ENCODE assay signal across 1 cellular context in the genomic region with DNA sequence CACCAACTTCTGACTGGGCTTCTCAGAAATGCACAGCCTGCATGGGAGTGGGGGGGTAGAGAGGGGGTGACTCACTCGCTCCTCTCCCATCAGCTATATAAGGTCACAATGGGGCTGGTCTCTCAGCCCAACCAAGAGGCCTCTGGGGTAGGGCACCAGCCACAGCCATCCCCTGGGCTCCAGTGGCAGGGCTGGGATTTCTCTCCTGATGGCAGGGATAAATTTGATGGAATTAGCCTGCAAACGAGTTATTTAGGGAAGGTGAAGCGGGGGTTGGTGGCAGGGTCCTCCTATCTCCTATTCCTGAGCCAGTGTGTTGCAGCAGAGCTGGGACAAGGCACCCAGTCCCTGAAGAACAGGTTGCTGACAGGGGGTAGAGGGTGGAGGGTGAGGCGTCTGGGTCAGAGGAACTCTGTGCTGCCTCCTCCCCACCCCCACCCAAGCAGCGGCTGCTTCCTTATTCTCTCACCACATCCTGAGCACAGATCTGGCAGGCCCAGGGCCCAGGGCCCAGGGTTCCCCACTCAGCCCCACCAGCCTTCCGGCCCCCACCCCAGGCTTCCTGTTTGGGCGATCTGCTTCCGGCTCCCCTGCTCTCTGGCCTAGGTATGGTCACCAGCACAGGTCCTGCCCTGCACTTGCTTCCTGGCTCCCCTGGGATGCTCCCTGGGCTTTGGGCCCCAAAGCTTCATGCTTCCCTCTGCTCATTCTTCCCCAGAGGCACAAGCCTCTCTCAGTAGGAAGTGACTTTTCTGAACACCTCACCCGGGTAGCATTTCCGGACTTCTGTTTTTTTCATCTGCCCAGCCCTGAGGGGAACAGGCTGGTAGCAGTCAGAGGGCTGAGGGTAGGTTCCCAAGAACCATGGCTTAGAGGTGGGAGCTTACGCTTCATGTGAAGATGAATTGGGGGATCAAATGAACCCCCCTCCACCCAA.
TF ChIP-seq lines count a peak whose summit lies in the region.

No MANE protein-coding gene starts in this region.

TF ChIP-seq in K562, 482 proteins besides CTCF, POLR2A, EP300 and RAD21 (continued from another document and continues in another):
- TF ChIP-seq, protein P1, sequence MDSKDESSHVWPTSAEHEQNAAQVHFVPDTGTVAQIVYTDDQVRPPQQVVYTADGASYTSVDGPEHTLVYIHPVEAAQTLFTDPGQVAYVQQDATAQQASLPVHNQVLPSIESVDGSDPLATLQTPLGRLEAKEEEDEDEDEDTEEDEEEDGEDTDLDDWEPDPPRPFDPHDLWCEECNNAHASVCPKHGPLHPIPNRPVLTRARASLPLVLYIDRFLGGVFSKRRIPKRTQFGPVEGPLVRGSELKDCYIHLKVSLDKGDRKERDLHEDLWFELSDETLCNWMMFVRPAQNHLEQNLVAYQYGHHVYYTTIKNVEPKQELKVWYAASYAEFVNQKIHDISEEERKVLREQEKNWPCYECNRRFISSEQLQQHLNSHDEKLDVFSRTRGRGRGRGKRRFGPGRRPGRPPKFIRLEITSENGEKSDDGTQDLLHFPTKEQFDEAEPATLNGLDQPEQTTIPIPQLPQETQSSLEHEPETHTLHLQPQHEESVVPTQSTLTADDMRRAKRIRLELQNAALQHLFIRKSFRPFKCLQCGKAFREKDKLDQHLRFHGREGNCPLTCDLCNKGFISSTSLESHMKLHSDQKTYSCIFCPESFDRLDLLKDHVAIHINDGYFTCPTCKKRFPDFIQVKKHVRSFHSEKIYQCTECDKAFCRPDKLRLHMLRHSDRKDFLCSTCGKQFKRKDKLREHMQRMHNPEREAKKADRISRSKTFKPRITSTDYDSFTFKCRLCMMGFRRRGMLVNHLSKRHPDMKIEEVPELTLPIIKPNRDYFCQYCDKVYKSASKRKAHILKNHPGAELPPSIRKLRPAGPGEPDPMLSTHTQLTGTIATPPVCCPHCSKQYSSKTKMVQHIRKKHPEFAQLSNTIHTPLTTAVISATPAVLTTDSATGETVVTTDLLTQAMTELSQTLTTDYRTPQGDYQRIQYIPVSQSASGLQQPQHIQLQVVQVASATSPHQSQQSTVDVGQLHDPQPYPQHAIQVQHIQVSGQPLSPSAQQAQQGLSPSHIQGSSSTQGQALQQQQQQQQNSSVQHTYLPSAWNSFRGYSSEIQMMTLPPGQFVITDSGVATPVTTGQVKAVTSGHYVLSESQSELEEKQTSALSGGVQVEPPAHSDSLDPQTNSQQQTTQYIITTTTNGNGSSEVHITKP (IDR thresholded peaks at IDR 0.05; ENCODE audit: partially characterized antibody): peak; percentile 78
- no peak for TF ChIP-seq HIVEP1 (CRISPR knock-in tag; IDR thresholded peaks at IDR 0.05)
- TF ChIP-seq, protein P2, sequence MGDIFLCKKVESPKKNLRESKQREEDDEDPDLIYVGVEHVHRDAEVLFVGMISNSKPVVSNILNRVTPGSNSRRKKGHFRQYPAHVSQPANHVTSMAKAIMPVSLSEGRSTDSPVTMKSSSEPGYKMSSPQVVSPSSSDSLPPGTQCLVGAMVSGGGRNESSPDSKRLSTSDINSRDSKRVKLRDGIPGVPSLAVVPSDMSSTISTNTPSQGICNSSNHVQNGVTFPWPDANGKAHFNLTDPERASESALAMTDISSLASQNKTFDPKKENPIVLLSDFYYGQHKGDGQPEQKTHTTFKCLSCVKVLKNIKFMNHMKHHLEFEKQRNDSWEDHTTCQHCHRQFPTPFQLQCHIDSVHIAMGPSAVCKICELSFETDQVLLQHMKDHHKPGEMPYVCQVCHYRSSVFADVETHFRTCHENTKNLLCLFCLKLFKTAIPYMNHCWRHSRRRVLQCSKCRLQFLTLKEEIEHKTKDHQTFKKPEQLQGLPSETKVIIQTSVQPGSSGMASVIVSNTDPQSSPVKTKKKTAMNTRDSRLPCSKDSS (IDR thresholded peaks at IDR 0.05; ENCODE audit: low read depth, partially characterized antibody): no peak
- no peak for TF ChIP-seq RBM15 (IDR thresholded peaks at IDR 0.05; ENCODE audit: insufficient read depth, low read length)
- TF ChIP-seq RCOR1 (IDR thresholded peaks at IDR 0.05; ENCODE audit: borderline replicate concordance in 1 of 2, low read depth in 2 of 2, low read length in 2 of 2): peak; percentile 8 to 62; a peak in 1 of 4 replicates
- TF ChIP-seq, protein P3, sequence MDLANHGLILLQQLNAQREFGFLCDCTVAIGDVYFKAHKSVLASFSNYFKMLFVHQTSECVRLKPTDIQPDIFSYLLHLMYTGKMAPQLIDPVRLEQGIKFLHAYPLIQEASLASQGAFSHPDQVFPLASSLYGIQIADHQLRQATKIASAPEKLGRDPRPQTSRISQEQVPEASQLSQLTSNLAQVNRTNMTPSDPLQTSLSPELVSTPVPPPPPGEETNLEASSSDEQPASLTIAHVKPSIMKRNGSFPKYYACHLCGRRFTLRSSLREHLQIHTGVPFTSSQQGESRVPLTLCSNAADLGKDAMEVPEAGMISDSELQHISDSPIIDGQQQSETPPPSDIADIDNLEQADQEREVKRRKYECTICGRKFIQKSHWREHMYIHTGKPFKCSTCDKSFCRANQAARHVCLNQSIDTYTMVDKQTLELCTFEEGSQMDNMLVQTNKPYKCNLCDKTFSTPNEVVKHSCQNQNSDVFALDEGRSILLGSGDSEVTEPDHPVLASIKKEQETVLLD (IDR thresholded peaks at IDR 0.05): 0 out of 2 replicates have a peak, but pooled peaks have one; percentile 35
- TF ChIP-seq MCM7 (IDR thresholded peaks at IDR 0.05): no peak
- 0 out of 2 replicates have a peak, but pooled peaks have one; percentile 45 for TF ChIP-seq RHOXF2B (CRISPR knock-in tag; conservative IDR thresholded peaks at IDR 0.05)
- peak in 1 of 2 experiments; percentile 48; a peak in 2 of 4 replicates for TF ChIP-seq HDAC1 (IDR thresholded peaks at IDR 0.05)
- TF ChIP-seq, protein P4, sequence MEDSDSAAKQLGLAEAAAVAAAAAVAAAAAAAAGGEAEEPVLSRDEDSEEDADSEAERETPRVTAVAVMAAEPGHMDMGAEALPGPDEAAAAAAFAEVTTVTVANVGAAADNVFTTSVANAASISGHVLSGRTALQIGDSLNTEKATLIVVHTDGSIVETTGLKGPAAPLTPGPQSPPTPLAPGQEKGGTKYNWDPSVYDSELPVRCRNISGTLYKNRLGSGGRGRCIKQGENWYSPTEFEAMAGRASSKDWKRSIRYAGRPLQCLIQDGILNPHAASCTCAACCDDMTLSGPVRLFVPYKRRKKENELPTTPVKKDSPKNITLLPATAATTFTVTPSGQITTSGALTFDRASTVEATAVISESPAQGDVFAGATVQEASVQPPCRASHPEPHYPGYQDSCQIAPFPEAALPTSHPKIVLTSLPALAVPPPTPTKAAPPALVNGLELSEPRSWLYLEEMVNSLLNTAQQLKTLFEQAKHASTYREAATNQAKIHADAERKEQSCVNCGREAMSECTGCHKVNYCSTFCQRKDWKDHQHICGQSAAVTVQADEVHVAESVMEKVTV (CRISPR knock-in tag; IDR thresholded peaks at IDR 0.05): no peak
- no peak for TF ChIP-seq PHB (CRISPR knock-in tag; IDR thresholded peaks at IDR 0.05)
- 0 out of 2 replicates have a peak, but pooled peaks have one; percentile 31 for TF ChIP-seq ZNF384 (IDR thresholded peaks at IDR 0.05; ENCODE audit: low read depth, low read length)
- TF ChIP-seq BACH1 (tag; IDR thresholded peaks at IDR 0.05): no peak
- TF ChIP-seq TEAD1 (CRISPR knock-in tag; IDR thresholded peaks at IDR 0.05): no peak
- no peak for TF ChIP-seq ZNF561 (CRISPR knock-in tag; conservative IDR thresholded peaks at IDR 0.05)
- no peak for TF ChIP-seq CBFA2T2 (conservative IDR thresholded peaks at IDR 0.05)
- TF ChIP-seq ZNF140 (CRISPR knock-in tag; IDR thresholded peaks at IDR 0.05): no peak
- TF ChIP-seq, protein P5, sequence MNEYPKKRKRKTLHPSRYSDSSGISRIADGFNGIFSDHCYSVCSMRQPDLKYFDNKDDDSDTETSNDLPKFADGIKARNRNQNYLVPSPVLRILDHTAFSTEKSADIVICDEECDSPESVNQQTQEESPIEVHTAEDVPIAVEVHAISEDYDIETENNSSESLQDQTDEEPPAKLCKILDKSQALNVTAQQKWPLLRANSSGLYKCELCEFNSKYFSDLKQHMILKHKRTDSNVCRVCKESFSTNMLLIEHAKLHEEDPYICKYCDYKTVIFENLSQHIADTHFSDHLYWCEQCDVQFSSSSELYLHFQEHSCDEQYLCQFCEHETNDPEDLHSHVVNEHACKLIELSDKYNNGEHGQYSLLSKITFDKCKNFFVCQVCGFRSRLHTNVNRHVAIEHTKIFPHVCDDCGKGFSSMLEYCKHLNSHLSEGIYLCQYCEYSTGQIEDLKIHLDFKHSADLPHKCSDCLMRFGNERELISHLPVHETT (CRISPR knock-in tag; conservative IDR thresholded peaks at IDR 0.05 in 1 of 2, IDR thresholded peaks at IDR 0.05 in 1 of 2): no peak
- peak; percentile 36; the same call in 1 of the 2 replicates for TF ChIP-seq SOX6 (IDR thresholded peaks at IDR 0.05)
- TF ChIP-seq KHSRP (IDR thresholded peaks at IDR 0.05): no peak
- peak; percentile 85 for TF ChIP-seq SUPT5H (IDR thresholded peaks at IDR 0.05)
- no peak for TF ChIP-seq ZC3H8 (IDR thresholded peaks at IDR 0.05)
- TF ChIP-seq GTF2F1 (IDR thresholded peaks at IDR 0.05; ENCODE audit: low read depth, low read length): 0 out of 2 replicates have a peak, but pooled peaks have one; percentile 19
- TF ChIP-seq, protein P6, sequence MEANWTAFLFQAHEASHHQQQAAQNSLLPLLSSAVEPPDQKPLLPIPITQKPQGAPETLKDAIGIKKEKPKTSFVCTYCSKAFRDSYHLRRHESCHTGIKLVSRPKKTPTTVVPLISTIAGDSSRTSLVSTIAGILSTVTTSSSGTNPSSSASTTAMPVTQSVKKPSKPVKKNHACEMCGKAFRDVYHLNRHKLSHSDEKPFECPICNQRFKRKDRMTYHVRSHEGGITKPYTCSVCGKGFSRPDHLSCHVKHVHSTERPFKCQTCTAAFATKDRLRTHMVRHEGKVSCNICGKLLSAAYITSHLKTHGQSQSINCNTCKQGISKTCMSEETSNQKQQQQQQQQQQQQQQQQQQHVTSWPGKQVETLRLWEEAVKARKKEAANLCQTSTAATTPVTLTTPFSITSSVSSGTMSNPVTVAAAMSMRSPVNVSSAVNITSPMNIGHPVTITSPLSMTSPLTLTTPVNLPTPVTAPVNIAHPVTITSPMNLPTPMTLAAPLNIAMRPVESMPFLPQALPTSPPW (CRISPR knock-in tag; IDR thresholded peaks at IDR 0.05): peak; percentile 95
- 0 out of 2 replicates have a peak, but pooled peaks have one; percentile 56 for TF ChIP-seq NR2C2 (CRISPR knock-in tag; IDR thresholded peaks at IDR 0.05)
- TF ChIP-seq NR2C2 (tag; IDR thresholded peaks at IDR 0.05): peak; percentile 91
- no peak; the same call in 1 of the 2 replicates for TF ChIP-seq NBN (IDR thresholded peaks at IDR 0.05; ENCODE audit: low read depth)
- no peak for TF ChIP-seq ZNF57 (CRISPR knock-in tag; IDR thresholded peaks at IDR 0.05)
- peak; percentile 59 for TF ChIP-seq FOS (IDR thresholded peaks at IDR 0.05; ENCODE audit: extremely low read depth, insufficient read length)
- no peak for TF ChIP-seq EHMT2 (IDR thresholded peaks at IDR 0.05)
- TF ChIP-seq MBD2 (IDR thresholded peaks at IDR 0.05; ENCODE audit: borderline replicate concordance, low read depth): no peak; the same call in 1 of the 2 replicates
- TF ChIP-seq NCOA6 (IDR thresholded peaks at IDR 0.05): no peak
- no peak for TF ChIP-seq NFIX (CRISPR knock-in tag; IDR thresholded peaks at IDR 0.05; ENCODE audit: low read depth)
- TF ChIP-seq SMAD1 (IDR thresholded peaks at IDR 0.05; ENCODE audit: low read depth, low read length, partially characterized antibody): peak; percentile 28
- TF ChIP-seq, protein P7, sequence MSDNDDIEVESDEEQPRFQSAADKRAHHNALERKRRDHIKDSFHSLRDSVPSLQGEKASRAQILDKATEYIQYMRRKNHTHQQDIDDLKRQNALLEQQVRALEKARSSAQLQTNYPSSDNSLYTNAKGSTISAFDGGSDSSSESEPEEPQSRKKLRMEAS (CRISPR knock-in tag; IDR thresholded peaks at IDR 0.05): no peak
- no peak for TF ChIP-seq ZNF668 (CRISPR knock-in tag; IDR thresholded peaks at IDR 0.05)
- TF ChIP-seq POU5F1 (IDR thresholded peaks at IDR 0.05; ENCODE audit: borderline replicate concordance, low read depth, low read length, partially characterized antibody): no peak
- TF ChIP-seq ZNF197 (CRISPR knock-in tag; IDR thresholded peaks at IDR 0.05; ENCODE audit: low read depth): no peak
- TF ChIP-seq, protein P8, sequence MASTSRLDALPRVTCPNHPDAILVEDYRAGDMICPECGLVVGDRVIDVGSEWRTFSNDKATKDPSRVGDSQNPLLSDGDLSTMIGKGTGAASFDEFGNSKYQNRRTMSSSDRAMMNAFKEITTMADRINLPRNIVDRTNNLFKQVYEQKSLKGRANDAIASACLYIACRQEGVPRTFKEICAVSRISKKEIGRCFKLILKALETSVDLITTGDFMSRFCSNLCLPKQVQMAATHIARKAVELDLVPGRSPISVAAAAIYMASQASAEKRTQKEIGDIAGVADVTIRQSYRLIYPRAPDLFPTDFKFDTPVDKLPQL (IDR thresholded peaks at IDR 0.05; ENCODE audit: extremely low read depth, insufficient read length): no peak
- TF ChIP-seq SREBF2 (CRISPR knock-in tag; IDR thresholded peaks at IDR 0.05): no peak
- no peak for TF ChIP-seq PHTF2 (CRISPR knock-in tag; IDR thresholded peaks at IDR 0.05)
- TF ChIP-seq RBM22 (IDR thresholded peaks at IDR 0.05; ENCODE audit: low read depth, low read length, poor library complexity, severe bottlenecking): no peak
- TF ChIP-seq ZNF133 (CRISPR knock-in tag; IDR thresholded peaks at IDR 0.05): no peak
- TF ChIP-seq ATF1 (CRISPR knock-in tag; IDR thresholded peaks at IDR 0.05): no peak
- peak; percentile 50 for TF ChIP-seq ATF1 (tag; IDR thresholded peaks at IDR 0.05)
- TF ChIP-seq, protein P9, sequence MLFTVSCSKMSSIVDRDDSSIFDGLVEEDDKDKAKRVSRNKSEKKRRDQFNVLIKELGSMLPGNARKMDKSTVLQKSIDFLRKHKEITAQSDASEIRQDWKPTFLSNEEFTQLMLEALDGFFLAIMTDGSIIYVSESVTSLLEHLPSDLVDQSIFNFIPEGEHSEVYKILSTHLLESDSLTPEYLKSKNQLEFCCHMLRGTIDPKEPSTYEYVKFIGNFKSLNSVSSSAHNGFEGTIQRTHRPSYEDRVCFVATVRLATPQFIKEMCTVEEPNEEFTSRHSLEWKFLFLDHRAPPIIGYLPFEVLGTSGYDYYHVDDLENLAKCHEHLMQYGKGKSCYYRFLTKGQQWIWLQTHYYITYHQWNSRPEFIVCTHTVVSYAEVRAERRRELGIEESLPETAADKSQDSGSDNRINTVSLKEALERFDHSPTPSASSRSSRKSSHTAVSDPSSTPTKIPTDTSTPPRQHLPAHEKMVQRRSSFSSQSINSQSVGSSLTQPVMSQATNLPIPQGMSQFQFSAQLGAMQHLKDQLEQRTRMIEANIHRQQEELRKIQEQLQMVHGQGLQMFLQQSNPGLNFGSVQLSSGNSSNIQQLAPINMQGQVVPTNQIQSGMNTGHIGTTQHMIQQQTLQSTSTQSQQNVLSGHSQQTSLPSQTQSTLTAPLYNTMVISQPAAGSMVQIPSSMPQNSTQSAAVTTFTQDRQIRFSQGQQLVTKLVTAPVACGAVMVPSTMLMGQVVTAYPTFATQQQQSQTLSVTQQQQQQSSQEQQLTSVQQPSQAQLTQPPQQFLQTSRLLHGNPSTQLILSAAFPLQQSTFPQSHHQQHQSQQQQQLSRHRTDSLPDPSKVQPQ (CRISPR knock-in tag; IDR thresholded peaks at IDR 0.05; ENCODE audit: borderline replicate concordance): no peak
- no peak for TF ChIP-seq ZNF274 (IDR thresholded peaks at IDR 0.05; ENCODE audit: borderline replicate concordance, low read depth, low read length)
- peak; percentile 80; the same call in 1 of the 2 replicates for TF ChIP-seq STAT5A (IDR thresholded peaks at IDR 0.05; ENCODE audit: borderline replicate concordance, low read length)
- peak; percentile 61 for TF ChIP-seq CREM (IDR thresholded peaks at IDR 0.05; ENCODE audit: low read depth)
- TF ChIP-seq ZNF224 (CRISPR knock-in tag; IDR thresholded peaks at IDR 0.05): no peak
- TF ChIP-seq PRMT5 (CRISPR knock-in tag; IDR thresholded peaks at IDR 0.05): no peak
- TF ChIP-seq PHB2 (IDR thresholded peaks at IDR 0.05; ENCODE audit: low read depth): no peak
- no peak for TF ChIP-seq SREBF1 (IDR thresholded peaks at IDR 0.05; ENCODE audit: borderline replicate concordance, low read depth, low read length)
